23 cellular contexts compared by ENCODE assay signal in the genomic region with DNA sequence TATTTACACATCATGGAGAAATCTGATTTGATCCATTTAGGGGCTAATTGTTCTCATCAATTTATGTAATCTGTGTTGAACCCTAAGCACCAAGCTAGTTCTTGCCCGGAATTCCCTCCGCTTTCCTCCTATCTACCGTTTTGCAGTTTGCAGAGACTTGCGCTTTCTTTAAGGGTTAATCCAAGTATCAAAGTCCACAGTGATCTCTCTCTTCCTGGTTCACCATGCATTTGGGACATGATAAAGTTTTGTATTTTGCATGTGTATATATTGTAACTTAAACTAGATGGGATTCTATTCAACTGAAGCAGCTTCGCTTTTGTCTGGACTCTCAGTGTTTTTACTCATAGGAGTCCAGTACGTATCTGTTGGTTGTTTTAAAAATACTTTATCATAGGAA. TPM values are rescaled to one million over a fixed set of nuclear protein-coding genes. Genes with fewer than 3 reads are reported as not detected.
DNase-seq lines count a peak whose midpoint lies in the region; ATAC-seq, FAIRE-seq and TF ChIP-seq lines count a peak whose summit lies in the region.
"Had no signal": no experiment of that assay in that cellular context is flagged by ENCODE, and none has a peak within 500 bp of the region (broad histone marks: within the 10 kb centered on the region; RNA-seq: fewer than 3 reads in every experiment).

No MANE protein-coding gene starts in this region.

- CTCF ChIA-PET in HepG2 (lab: Yijun Ruan, JAX; ENCODE audit: low intra/inter-chr PET ratio, low total read pairs), result no interaction called here

- DNase-seq in HepG2 (ENCODE audit: low spot score), result no peak
- no peak for DNase-seq in right lobe of liver
- DNase-seq in T-helper 9 cell, result no peak
- DNase-seq in activated CD4-positive, alpha-beta T cell treated with anti-CD3 and anti-CD28 coated beads, Interleukin-2, amount 50 U/mL, for 1 hour, result no peak
- no peak for DNase-seq in aorta
- DNase-seq: 8988T; CD8-positive, alpha-beta T cell; DMS 273 treated with DMSO at 0.1 percent for 48 hours; DMS53; DND-41; EL; H7; HFFc6 had no signal

- H3K36me3 ChIP-seq in HepG2 (replicated peaks in 1 of 2; ENCODE audit: control insufficient read depth in 1 of 2, insufficient read depth in 2 of 2, low read length in 2 of 2), result no peaks in the 10 kb centered on the region
- no peaks in the 10 kb centered on the region for H3K36me3 ChIP-seq in right lobe of liver
- no peaks in the 10 kb centered on the region for H3K36me3 ChIP-seq in duodenal mucosa (ENCODE audit: control insufficient read depth in 1 of 2, insufficient read depth in 2 of 2, low read length in 2 of 2)
- no peaks in the 10 kb centered on the region for H3K36me3 ChIP-seq in mucosa of rectum (ENCODE audit: control insufficient read depth in 2 of 2, insufficient read depth in 2 of 2, low read length in 2 of 2)
- H3K36me3 ChIP-seq in aorta (ENCODE audit: control insufficient read depth in 1 of 2, insufficient read depth in 2 of 2, low read length in 1 of 2), result no peaks in the 10 kb centered on the region
- H3K36me3 ChIP-seq: BLaER1 treated with 17β-estradiol and CSF1 and Interleukin-3, amounts not matched to agents 10 nM and 100 nM had no signal

- no TSS peak for BruUV-seq in HepG2 (replicated peaks; lab: Mats Ljungman, UMichigan)

- H3K9ac ChIP-seq in HepG2 (ENCODE audit: insufficient read depth, low read depth, low read length) (no peak overlapping the region), duodenal mucosa (ENCODE audit: low read depth in 1 of 2, low read length in 2 of 2) (no peak overlapping the region), mucosa of rectum (ENCODE audit: low read depth in 1 of 2, low read length in 2 of 2) (no peak overlapping the region)
- H3K9ac ChIP-seq: BLaER1 treated with 17β-estradiol and CSF1 and Interleukin-3, amounts not matched to agents 10 nM and 100 nM had no signal

- H3K4me3 ChIP-seq in HepG2 (replicated peaks in 1 of 3; ENCODE audit: insufficient read depth in 1 of 3, low read depth in 2 of 3, low read length in 3 of 3) (no peak overlapping the region), right lobe of liver (no peak overlapping the region), duodenal mucosa (ENCODE audit: low read depth in 1 of 2, low read length in 2 of 2) (peak overlapping the region; percentile 40 to 55), mucosa of rectum (ENCODE audit: low read length in 2 of 2) (peak overlapping the region; percentile 39 to 48), aorta (ENCODE audit: low read length in 2 of 2) (no peak overlapping the region)
- H3K4me3 ChIP-seq: BLaER1 treated with 17β-estradiol and CSF1 and Interleukin-3, amounts not matched to agents 10 nM and 100 nM; GM12878; GM23338 had no signal

- no peak overlapping the region for H3K4me2 ChIP-seq in HepG2 (ENCODE audit: low read depth, low read length)
- H3K4me2 ChIP-seq: BLaER1 treated with 17β-estradiol and CSF1 and Interleukin-3, amounts not matched to agents 10 nM and 100 nM; GM23338 had no signal

- no peak for TF ChIP-seq POLR2A in HepG2 (IDR thresholded peaks at IDR 0.05; ENCODE audit: insufficient read depth in 1 of 2, low read depth in 2 of 2, low read length in 2 of 2)
- TF ChIP-seq POLR2A in right lobe of liver (IDR thresholded peaks at IDR 0.05), result no peak

- no peak for FAIRE-seq in HepG2 (lab: Jason Lieb, UNC)
- FAIRE-seq: GM12878, HTR-8/SVneo had no signal

- no peaks in the 10 kb centered on the region for H3K9me3 ChIP-seq in HepG2 (ENCODE audit: low read length)
- no peaks in the 10 kb centered on the region for H3K9me3 ChIP-seq in right lobe of liver
- H3K9me3 ChIP-seq in duodenal mucosa (ENCODE audit: control insufficient read depth in 1 of 2, low read length in 2 of 2), result no peaks in the 10 kb centered on the region
- no peaks in the 10 kb centered on the region for H3K9me3 ChIP-seq in mucosa of rectum (ENCODE audit: control insufficient read depth in 2 of 2, low read length in 2 of 2)
- no peaks in the 10 kb centered on the region for H3K9me3 ChIP-seq in aorta (ENCODE audit: control insufficient read depth, low read length)
- H3K9me3 ChIP-seq: BLaER1 treated with 17β-estradiol and CSF1 and Interleukin-3, amounts not matched to agents 10 nM and 100 nM had no signal

- no peak for TF ChIP-seq RAD21 in HepG2 (CRISPR knock-in tag; IDR thresholded peaks at IDR 0.05)

- H3K27ac ChIP-seq in HepG2 (ENCODE audit: extremely low read length, insufficient read depth, low read length) (no peak overlapping the region), right lobe of liver (no peak overlapping the region), duodenal mucosa (ENCODE audit: low read depth, low read length) (peak overlapping the region; percentile 10), mucosa of rectum (ENCODE audit: low read depth in 2 of 2, low read length in 2 of 2) (peak overlapping the region; percentile 78 to 83), aorta (ENCODE audit: low read depth in 1 of 2, low read length in 2 of 2) (no peak overlapping the region)
- H3K27ac ChIP-seq: BLaER1 treated with 17β-estradiol and CSF1 and Interleukin-3, amounts not matched to agents 10 nM and 100 nM; HL-60 had no signal

- H3K27me3 ChIP-seq in HepG2 (ENCODE audit: control insufficient read depth in 1 of 2, insufficient read depth in 2 of 2, low read length in 2 of 2) (no peaks in the 10 kb centered on the region), right lobe of liver (no peaks in the 10 kb centered on the region), duodenal mucosa (ENCODE audit: control insufficient read depth in 1 of 2, insufficient read depth in 2 of 2, low read length in 2 of 2) (no peaks in the 10 kb centered on the region), mucosa of rectum (ENCODE audit: control insufficient read depth in 2 of 2, insufficient read depth in 2 of 2, low read length in 2 of 2) (no peaks in the 10 kb centered on the region), aorta (ENCODE audit: control insufficient read depth in 1 of 2, insufficient read depth in 2 of 2, low read length in 1 of 2) (no peaks in the 10 kb centered on the region)
- H3K27me3 ChIP-seq: BLaER1 treated with 17β-estradiol and CSF1 and Interleukin-3, amounts not matched to agents 10 nM and 100 nM had no signal

- WGBS in HepG2 (ENCODE audit: low lambda C conversion rate), result 49% methylated on average over 6 of the region's 6 CpGs
- WGBS in right lobe of liver (ENCODE audit: insufficient coverage, low coverage, low lambda C conversion rate, missing lambda C conversion rate), result 93% methylated on average over 6 of the region's 6 CpGs
- WGBS in aorta, 2 donors, result 90 to 96% methylated on average over 6 of the region's 6 CpGs

- no peak for ATAC-seq in HepG2
- no peak for ATAC-seq in right lobe of liver
- ATAC-seq in aorta (ENCODE audit: low FRiP score), result no peak
- ATAC-seq: CD8-positive, alpha-beta T cell; GM12878; GM23338; HCT116 had no signal

- TF ChIP-seq EP300 in HepG2 (IDR thresholded peaks at IDR 0.05; ENCODE audit: low read depth in 2 of 2, low read length in 2 of 2), result no peak
- TF ChIP-seq EP300 in HepG2 (CRISPR knock-in tag; IDR thresholded peaks at IDR 0.05; ENCODE audit: borderline replicate concordance), result no peak

- POLR2A ChIA-PET in HepG2 (lab: Yijun Ruan, JAX), result no interaction called here

- H2AFZ ChIP-seq in HepG2 (ENCODE audit: low read length), result no peak overlapping the region
- H2AFZ ChIP-seq: GM23338 had no signal

- H3K79me2 ChIP-seq in HepG2 (ENCODE audit: insufficient read depth, low read length), result no peaks in the 10 kb centered on the region

- peaks cover 27% of the 10 kb centered on the region for H3K4me1 ChIP-seq in HepG2 (ENCODE audit: insufficient read depth, low read length)
- no peaks in the 10 kb centered on the region for H3K4me1 ChIP-seq in right lobe of liver
- H3K4me1 ChIP-seq in duodenal mucosa (ENCODE audit: control insufficient read depth in 1 of 2, insufficient read depth in 2 of 2, low read length in 2 of 2), result peaks cover 5 to 6% of the 10 kb centered on the region in 2 donors
- H3K4me1 ChIP-seq in mucosa of rectum (ENCODE audit: control insufficient read depth in 2 of 2, insufficient read depth in 2 of 2, low read length in 2 of 2), result peaks cover 2 to 18% of the 10 kb centered on the region in 2 donors
- no peaks in the 10 kb centered on the region for H3K4me1 ChIP-seq in aorta (ENCODE audit: control insufficient read depth in 1 of 2, insufficient read depth in 2 of 2, low read length in 2 of 2)
- H3K4me1 ChIP-seq: BLaER1 treated with 17β-estradiol and CSF1 and Interleukin-3, amounts not matched to agents 10 nM and 100 nM had no signal

- in situ Hi-C loops in HepG2 (cut with HindIII; ENCODE audit: extremely low pct_ligation_motif_present, low pct_unique_long_range_greater_than_20kb), result no loop called here

- intact Hi-C loops in HepG2 (cut with micrococcal nuclease; ENCODE audit: unreplicated experiment), result no loop called here
- intact Hi-C loops in right lobe of liver (cut with DNase I), result no loop called here
- intact Hi-C loops in aorta (cut with DNase I), result no loop called here

- TF ChIP-seq CTCF in HepG2 (CRISPR knock-in tag; IDR thresholded peaks at IDR 0.05) (no peak), right lobe of liver (IDR thresholded peaks at IDR 0.05) (no peak)

- H4K20me1 ChIP-seq in HepG2 (ENCODE audit: insufficient read depth, low read length), result no peaks in the 10 kb centered on the region
- H4K20me1 ChIP-seq: BLaER1 treated with 17β-estradiol and CSF1 and Interleukin-3, amounts not matched to agents 10 nM and 100 nM had no signal

RNA-seq across cellular contexts. Expression of a gene that starts 13.8 kb away (rescaled TPM):
- total RNA-seq in HepG2 (2016; rRNA removed; fragmentation: Illumina TruSeq; extraction: Trizol) (0.52 and 1.7 TPM in 2 replicates), right lobe of liver (1 to 10 TPM in 2 of 6 experiments, under 1 TPM in 4; 0.29 to 4.2 (median 0.74) TPM), aorta (1 to 10 TPM; 3.6 to 4.9 TPM)
- total RNA-seq in HepG2 (2016; cell fraction: cytosol; rRNA removed; fragmentation: Illumina TruSeq; extraction: Trizol; ENCODE audit: low read depth), result 0.09 and 0.20 TPM in 2 replicates
- 0.58 and 1.3 TPM in 2 replicates for total RNA-seq in HepG2 (2016; cell fraction: insoluble cytoplasmic fraction; rRNA removed; fragmentation: Illumina TruSeq; extraction: Trizol)
- total RNA-seq in HepG2 (2016; cell fraction: membrane; rRNA removed; fragmentation: Illumina TruSeq; extraction: Trizol), result 0.46 and 0.62 TPM in 2 replicates
- total RNA-seq in HepG2 (2016; cell fraction: nucleus; rRNA removed; fragmentation: Illumina TruSeq; extraction: Trizol), result 0.66 and 1.5 TPM in 2 replicates
- polyA plus RNA-seq in HepG2 (2011; rRNA removed) (7.1 and 9.2 TPM in 2 replicates), aorta (10 to 100 TPM in 1 of 2 donors, 1 to 10 TPM in 1; 1.5 to 26.2 TPM)
- 5.3 and 6.9 TPM in 2 replicates for polyA plus RNA-seq in HepG2 (2011; cell fraction: cytosol; rRNA removed)
- polyA plus RNA-seq in HepG2 (2011; cell fraction: nucleus; rRNA removed), result 4.8 and 5.5 TPM in 2 replicates
- polyA plus RNA-seq in HepG2 (2012), result 2.4 and 5.3 TPM in 2 replicates
- polyA plus RNA-seq in HepG2 (2016; cell fraction: cytosol; fragmentation: Illumina TruSeq; extraction: Trizol; ENCODE audit: low read depth), result 0.11 and 0.15 TPM in 2 replicates
- 1.6 and 2.0 TPM in 2 replicates for polyA plus RNA-seq in HepG2 (2016; cell fraction: insoluble cytoplasmic fraction; fragmentation: Illumina TruSeq; extraction: Trizol; ENCODE audit: low read depth)
- polyA plus RNA-seq in HepG2 (2016; cell fraction: membrane; fragmentation: Illumina TruSeq; extraction: Trizol; ENCODE audit: low read depth), result 0.45 and 0.58 TPM in 2 replicates
- 1.8 and 2.4 TPM in 2 replicates for polyA plus RNA-seq in HepG2 (2016; cell fraction: nucleus; fragmentation: Illumina TruSeq; extraction: Trizol; ENCODE audit: insufficient read depth, low read depth)
- polyA minus RNA-seq in HepG2 (2011; rRNA and poly(A)+ RNA removed; ENCODE audit: low replicate concordance), result 14.3 and 611 TPM in 2 replicates
- 3.6 and 4.0 TPM in 2 replicates for polyA minus RNA-seq in HepG2 (2011; cell fraction: cytosol; rRNA and poly(A)+ RNA removed)
- polyA minus RNA-seq in HepG2 (2011; cell fraction: nucleus; rRNA and poly(A)+ RNA removed), result 6.2 and 7.8 TPM in 2 replicates
- total RNA-seq: G401 had no signal
- polyA plus RNA-seq: IgD-negative memory B cell had no signal

Comparison
In these comparisons a context has a peak if more than half of its experiments do, and no peak if none do; other contexts are left out.
1. H3K27ac ChIP-seq: peak in duodenal mucosa (single experiment) and mucosa of rectum (2 of 2); none in HepG2 (single experiment), right lobe of liver (0 of 3) and aorta (0 of 2).
2. H3K4me3 ChIP-seq: peak in duodenal mucosa (2 of 2) and mucosa of rectum (2 of 2); none in HepG2 (0 of 3), right lobe of liver (0 of 3) and aorta (0 of 2).